8 cellular contexts compared by ENCODE assay signal in the genomic region with DNA sequence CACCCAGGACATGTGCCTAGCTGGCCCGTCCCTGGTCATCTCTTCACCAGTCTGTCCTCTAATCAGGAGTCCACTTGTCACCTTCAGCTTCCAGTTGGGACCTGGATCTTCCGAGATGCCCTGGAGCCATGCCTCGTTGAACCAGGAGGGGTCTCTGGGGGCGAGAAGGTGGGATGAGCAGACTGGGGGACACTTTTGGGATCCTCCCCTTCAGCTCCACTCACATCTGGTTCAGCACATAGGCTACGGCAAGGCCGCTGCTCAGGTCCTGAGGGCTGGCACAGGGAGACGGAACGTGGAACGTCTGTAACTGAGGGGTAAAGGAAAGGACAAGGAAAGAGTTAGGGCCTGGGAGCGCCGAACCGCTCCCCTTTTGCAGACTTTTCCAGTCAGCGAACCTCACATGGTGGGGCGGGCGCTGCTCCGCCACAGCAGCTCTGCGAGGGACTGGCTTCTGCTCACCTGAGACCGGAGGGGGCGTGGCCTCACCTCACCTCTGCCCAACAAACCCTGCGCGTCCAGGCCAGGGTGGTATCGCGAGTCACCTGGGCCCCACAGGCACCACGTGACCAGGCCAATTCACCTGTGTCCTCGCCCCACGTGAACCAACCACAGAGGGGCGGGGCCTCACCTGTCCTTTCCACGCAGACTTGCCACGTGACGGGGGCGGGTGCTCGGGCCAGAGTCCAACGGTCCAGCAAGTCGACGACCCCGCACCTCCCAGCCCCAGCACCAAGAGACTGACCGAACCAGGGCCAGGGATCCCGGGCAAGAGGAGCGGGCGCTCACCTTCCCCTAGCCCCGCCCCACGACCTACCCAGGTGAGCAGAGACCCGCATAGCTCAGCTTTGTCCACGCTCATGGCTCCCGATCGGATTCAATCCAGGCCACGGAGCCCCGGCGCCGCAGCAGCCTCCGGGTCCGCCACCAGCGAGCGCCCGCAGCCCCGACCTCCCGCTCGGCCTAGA. TPM values are rescaled to one million over a fixed set of nuclear protein-coding genes. Genes with fewer than 3 reads are reported as not detected.
DNase-seq lines count a peak whose midpoint lies in the region; ATAC-seq, FAIRE-seq and TF ChIP-seq lines count a peak whose summit lies in the region.

Gene HOOK2, minus strand, starts transcription at position 965 of the 968 bp plus-strand sequence. Its CDS starts 103 bp downstream, at position 862.

- H3K27me3 ChIP-seq in HUES64 (ENCODE audit: insufficient read depth, low read length) (no peaks in the 10 kb centered on the region), endothelial cell of umbilical vein (ENCODE audit: control insufficient read depth in 2 of 2, insufficient read depth in 2 of 2, low read length in 2 of 2) (no peaks in the 10 kb centered on the region), muscle layer of duodenum (ENCODE audit: low read depth, low read length) (no peaks in the 10 kb centered on the region), aorta (ENCODE audit: control insufficient read depth in 1 of 2, insufficient read depth in 2 of 2, low read length in 1 of 2) (no peaks in the 10 kb centered on the region)

- H3K9ac ChIP-seq in HUES64 (ENCODE audit: low read depth, low read length) (peak within 1 kb of the TSS; percentile 79), endothelial cell of umbilical vein (replicated peaks; ENCODE audit: extremely low read depth, insufficient read depth, low read length) (peak within 1 kb of the TSS; percentile 34)

- peaks cover 15% of the 10 kb centered on the region for H3K4me1 Mint-ChIP-seq in T-helper 2 cell treated with Interferon-gamma antibody and Interleukin-4, amounts not matched to agents 5 μg/mL and 100 μg/mL, for 36 hours (ENCODE audit: low read depth)

- FAIRE-seq in endothelial cell of umbilical vein (lab: Jason Lieb, UNC): no peak

- no TSS peak for BruUV-seq in endothelial cell of umbilical vein (replicated peaks; lab: Mats Ljungman, UMichigan)

- H3K27ac Mint-ChIP-seq in T-helper 2 cell treated with Interferon-gamma antibody and Interleukin-4, amounts not matched to agents 5 μg/mL and 100 μg/mL, for 36 hours: peak within 1 kb of the TSS; percentile 78

- no peaks in the 10 kb centered on the region for H4K20me1 ChIP-seq in endothelial cell of umbilical vein (replicated peaks; ENCODE audit: control insufficient read depth, extremely low read depth, insufficient read depth, low read length)

- H2AFZ ChIP-seq in endothelial cell of umbilical vein (ENCODE audit: low read depth, low read length): peak within 1 kb of the TSS; percentile 89

- ATAC-seq in aorta (ENCODE audit: low FRiP score): no peak
- no peak for ATAC-seq in HG03378 (IDR thresholded peaks at IDR 0.05; ENCODE audit: unreplicated experiment)
- ATAC-seq in activated CD4-positive, CD25-positive, alpha-beta regulatory T cell treated with anti-CD3 and anti-CD28 coated beads, Interleukin-2, amount 50 U/mL, for 24 hours: no peak

- 20% methylated on average over 58 of the region's 58 CpGs for WGBS in HUES64
- WGBS in aorta, 2 donors: 15% methylated on average over 58 of the region's 58 CpGs

- peak within 1 kb of the TSS; percentile 74 for H3K4me3 Mint-ChIP-seq in T-helper 2 cell treated with Interferon-gamma antibody and Interleukin-4, amounts not matched to agents 5 μg/mL and 100 μg/mL, for 36 hours

- H3K79me2 ChIP-seq in endothelial cell of umbilical vein (ENCODE audit: control insufficient read depth, insufficient read depth, low read length): no peaks in the 10 kb centered on the region

- no peak for TF ChIP-seq CTCF in endothelial cell of umbilical vein (IDR thresholded peaks at IDR 0.05; ENCODE audit: extremely low read depth in 1 of 2, insufficient read depth in 1 of 2, low read depth in 1 of 2, low read length in 2 of 2)

- H3K4me2 ChIP-seq in endothelial cell of umbilical vein (ENCODE audit: insufficient read depth, low read length): peak within 1 kb of the TSS; percentile 69

- POLR2A ChIA-PET in endothelial cell of umbilical vein (lab: Charles Lee): interaction anchor here (5.2 kb wide), 1 partner anchor 18 kb away, joined by 94 read pairs; the partner anchor contains the start of gene JUNB

- H3K4me1 ChIP-seq in HUES64 (ENCODE audit: insufficient read depth, low read length) (peaks cover 12% of the 10 kb centered on the region), endothelial cell of umbilical vein (ENCODE audit: control insufficient read depth, extremely low read depth, insufficient read depth, low read length) (peaks cover 19% of the 10 kb centered on the region), muscle layer of duodenum (ENCODE audit: control insufficient read depth in 1 of 2, insufficient read depth in 2 of 2, low read length in 2 of 2) (peaks cover 8 to 19% of the 10 kb centered on the region in 2 donors), aorta (ENCODE audit: control insufficient read depth in 1 of 2, insufficient read depth in 2 of 2, low read length in 2 of 2) (no peaks in the 10 kb centered on the region)

- TF ChIP-seq POLR2A in endothelial cell of umbilical vein (IDR thresholded peaks at IDR 0.05; ENCODE audit: low read depth, low read length): peak; percentile 28

- H3K4me3 ChIP-seq in GM08714 (ENCODE audit: low read length): peak within 1 kb of the TSS; percentile 74
- H3K4me3 ChIP-seq in HUES64 (ENCODE audit: low read length): peak within 1 kb of the TSS; percentile 75
- peak within 1 kb of the TSS; percentile 41 to 57 (median 51) for H3K4me3 ChIP-seq in endothelial cell of umbilical vein (replicated peaks in 1 of 3; ENCODE audit: insufficient read depth in 1 of 3, low read depth in 1 of 3, low read length in 3 of 3)
- peak within 1 kb of the TSS in 1 of 2 donors; percentile 78 for H3K4me3 ChIP-seq in muscle layer of duodenum (ENCODE audit: low read depth in 1 of 2, low read length in 2 of 2)
- peak within 1 kb of the TSS; percentile 32 to 52 for H3K4me3 ChIP-seq in aorta (ENCODE audit: low read length in 2 of 2)

- no peak for DNase-seq in T-helper 2 cell treated with Interferon-gamma antibody and Interleukin-4, amounts not matched to agents 5 μg/mL and 100 μg/mL, for 36 hours (ENCODE audit: low spot score)
- no peak for DNase-seq in endothelial cell of umbilical vein (ENCODE audit: low read depth, low spot score)
- DNase-seq in aorta: peak in 1 of 2 donors; percentile 83

- no peaks in the 10 kb centered on the region for H3K9me3 Mint-ChIP-seq in T-helper 2 cell treated with Interferon-gamma antibody and Interleukin-4, amounts not matched to agents 5 μg/mL and 100 μg/mL, for 36 hours

- no peaks in the 10 kb centered on the region for H3K9me1 ChIP-seq in endothelial cell of umbilical vein (replicated peaks; ENCODE audit: control insufficient read depth, extremely low read depth, insufficient read depth, low read length)

- intact Hi-C loops in endothelial cell of umbilical vein (cut with micrococcal nuclease): loop anchor here (2.0 kb wide), 2 partner anchors 14 to 64 kb away; partner anchors contain the start of gene MAST1
- intact Hi-C loops in aorta (cut with DNase I): loop anchor here (5.0 kb wide), 2 partner anchors 32 to 72 kb away; partner anchors contain the start of gene RNASEH2A (in 1 of the 2)

- CTCF ChIA-PET in endothelial cell of umbilical vein (lab: Charles Lee): interaction anchor here (1.5 to 10.3 kb wide), 5 partner anchors 13 to 98 kb away, joined by 3 to 387 read pairs (median 28); partner anchors contain the start of genes JUNB, PRDX2 and THSD8

- dilution Hi-C loops in endothelial cell of umbilical vein (cut with MboI; ENCODE audit: extremely low pct_ligation_motif_present, low sequenced_read_pairs): no loop called here

- H3K27ac ChIP-seq in HUES64 (ENCODE audit: low read depth, low read length): peak within 1 kb of the TSS; percentile 78
- peak within 1 kb of the TSS; percentile 35 for H3K27ac ChIP-seq in endothelial cell of umbilical vein (ENCODE audit: insufficient read depth, low read depth, low read length)
- H3K27ac ChIP-seq in muscle layer of duodenum (ENCODE audit: low read length): peak within 1 kb of the TSS; percentile 13
- peak within 1 kb of the TSS in 1 of 2 donors; percentile 76 for H3K27ac ChIP-seq in aorta (ENCODE audit: low read depth in 1 of 2, low read length in 2 of 2)

- no peaks in the 10 kb centered on the region for H3K36me3 Mint-ChIP-seq in T-helper 2 cell treated with Interferon-gamma antibody and Interleukin-4, amounts not matched to agents 5 μg/mL and 100 μg/mL, for 36 hours (ENCODE audit: low read depth)

- H3K36me3 ChIP-seq in HUES64 (ENCODE audit: insufficient read depth, low read length) (peaks cover 4% of the 10 kb centered on the region; the same call in 1 of the 2 replicates), endothelial cell of umbilical vein (ENCODE audit: control insufficient read depth in 2 of 2, extremely low read depth in 1 of 2, insufficient read depth in 2 of 2, low read length in 2 of 2) (no peaks in the 10 kb centered on the region), muscle layer of duodenum (ENCODE audit: control insufficient read depth in 1 of 2, insufficient read depth in 2 of 2, low read length in 2 of 2) (peaks cover 0 to 2% of the 10 kb centered on the region in 2 donors), aorta (ENCODE audit: control insufficient read depth in 1 of 2, insufficient read depth in 2 of 2, low read length in 1 of 2) (no peaks in the 10 kb centered on the region)

- H3K27me3 Mint-ChIP-seq in T-helper 2 cell treated with Interferon-gamma antibody and Interleukin-4, amounts not matched to agents 5 μg/mL and 100 μg/mL, for 36 hours (ENCODE audit: low read depth): no peaks in the 10 kb centered on the region

- H3K9me3 ChIP-seq in HUES64 (ENCODE audit: insufficient read depth, low read depth, low read length): no peaks in the 10 kb centered on the region
- H3K9me3 ChIP-seq in endothelial cell of umbilical vein (replicated peaks; ENCODE audit: control insufficient read depth, insufficient read depth, low read length): no peaks in the 10 kb centered on the region
- no peaks in the 10 kb centered on the region for H3K9me3 ChIP-seq in muscle layer of duodenum (ENCODE audit: control insufficient read depth in 1 of 2, low read length in 2 of 2)
- H3K9me3 ChIP-seq in aorta (ENCODE audit: control insufficient read depth, low read length): no peaks in the 10 kb centered on the region

RNA-seq across cellular contexts. Expression of gene HOOK2, which starts in this region (rescaled TPM):
- 23.3 TPM for polyA plus RNA-seq in HUES64 (2013, experiment 1 of 2)
- 23.0 TPM for polyA plus RNA-seq in HUES64 (2013, experiment 2 of 2)
- total RNA-seq in endothelial cell of umbilical vein (17.3 and 20.0 TPM in 2 replicates), aorta (10 to 100 TPM; 28.5 to 45.5 TPM)
- polyA plus RNA-seq in endothelial cell of umbilical vein (7.6 and 8.0 TPM in 2 replicates), aorta (10 to 100 TPM; 14.4 to 92.5 TPM)
- polyA plus RNA-seq in endothelial cell of umbilical vein (2011; cell fraction: cytosol; rRNA removed): 4.0 and 4.8 TPM in 2 replicates
- polyA plus RNA-seq in endothelial cell of umbilical vein (2011; cell fraction: nucleus; rRNA removed): 49.2 and 50.7 TPM in 2 replicates
- 9.4 and 14.5 TPM in 2 replicates for polyA plus RNA-seq in endothelial cell of umbilical vein (2012)
- 11.5 and 14.9 TPM in 2 replicates for polyA minus RNA-seq in endothelial cell of umbilical vein
- 5.0 TPM for polyA minus RNA-seq in endothelial cell of umbilical vein (2011; cell fraction: cytosol; rRNA and poly(A)+ RNA removed)
- polyA minus RNA-seq in endothelial cell of umbilical vein (2011; cell fraction: nucleus; rRNA and poly(A)+ RNA removed): 15.1 and 18.5 TPM in 2 replicates
